18 cellular contexts compared by ENCODE assay signal in genomic region chr2:74767618-74768017, GRCh38.
DNase-seq lines count a peak whose midpoint lies in the region; ATAC-seq and TF ChIP-seq lines count a peak whose summit lies in the region.
"Had no signal": no experiment of that assay in that cellular context is flagged by ENCODE, and none has a peak within 500 bp of the region (broad histone marks: within the 10 kb centered on the region; RNA-seq: fewer than 3 reads in every experiment).

No MANE protein-coding gene starts in this region.

- no peak overlapping the region for H3K4me3 Mint-ChIP-seq in activated naive CD4-positive, alpha-beta T cell treated with anti-CD3 and anti-CD28 coated beads, Interleukin-2, amount 10 ng/mL, durations not matched to agents 7 days and 5 days

- no peaks in the 10 kb centered on the region for H3K9me3 Mint-ChIP-seq in activated naive CD4-positive, alpha-beta T cell treated with anti-CD3 and anti-CD28 coated beads, Interleukin-2, amount 10 ng/mL, durations not matched to agents 7 days and 5 days

- H3K9me2 ChIP-seq in OCI-LY7 (ENCODE audit: insufficient read depth, low read length) = no peaks in the 10 kb centered on the region

- POLR2A ChIA-PET in OCI-LY7 (lab: Charles Lee) = no interaction called here

- H3K4me2 ChIP-seq in BLaER1 (peak overlapping the region; percentile 64), smooth muscle cell (peak overlapping the region; percentile 71), OCI-LY7 (ENCODE audit: low read length) (no peak overlapping the region), mesendoderm (ENCODE audit: low read length) (no peak overlapping the region)

- H3K9ac ChIP-seq in BLaER1 = no peak overlapping the region
- H3K9ac ChIP-seq in smooth muscle cell (ENCODE audit: low read depth) = no peak overlapping the region
- no peak overlapping the region for H3K9ac ChIP-seq in mesendoderm (ENCODE audit: low read length)

- TF ChIP-seq CTCF in smooth muscle cell (IDR thresholded peaks at IDR 0.05; ENCODE audit: borderline replicate concordance, insufficient read depth, poor library complexity, severe bottlenecking) = no peak
- no peak for TF ChIP-seq CTCF in OCI-LY7 (conservative IDR thresholded peaks at IDR 0.05; ENCODE audit: low read length)

- intact Hi-C loops in OCI-LY7 (cut with micrococcal nuclease; ENCODE audit: unreplicated experiment) = no loop called here

- H2BK120ac ChIP-seq in mesendoderm (ENCODE audit: low read depth, low read length) = no peak overlapping the region

- no peak overlapping the region for H3K18ac ChIP-seq in mesendoderm (ENCODE audit: low read length)

- H3K9me3 ChIP-seq in BLaER1 = no peaks in the 10 kb centered on the region; the same call in 1 of the 2 replicates
- H3K9me3 ChIP-seq in smooth muscle cell (replicated peaks; ENCODE audit: low read depth) = no peaks in the 10 kb centered on the region
- H3K9me3 ChIP-seq in OCI-LY7 (ENCODE audit: low read length) = no peaks in the 10 kb centered on the region
- H3K9me3 ChIP-seq: Peyer's patch had no signal

- H4K20me1 ChIP-seq in BLaER1 = no peaks in the 10 kb centered on the region
- no peaks in the 10 kb centered on the region for H4K20me1 ChIP-seq in smooth muscle cell (ENCODE audit: low read depth)
- no peaks in the 10 kb centered on the region for H4K20me1 ChIP-seq in OCI-LY7 (ENCODE audit: insufficient read depth, low read length)

- no peak overlapping the region for H3K56ac ChIP-seq in mesendoderm (ENCODE audit: low read length)

- peaks cover 5% of the 10 kb centered on the region for H3F3A ChIP-seq in smooth muscle cell (ENCODE audit: low read depth)

- H4K5ac ChIP-seq in mesendoderm (ENCODE audit: low read length) = no peak overlapping the region

- H3K36me3 ChIP-seq in BLaER1 (no peaks in the 10 kb centered on the region), smooth muscle cell (ENCODE audit: low read depth) (no peaks in the 10 kb centered on the region), OCI-LY7 (ENCODE audit: insufficient read depth, low read length) (no peaks in the 10 kb centered on the region), mesendoderm (ENCODE audit: control insufficient read depth, insufficient read depth, low read length) (no peaks in the 10 kb centered on the region)
- H3K36me3 ChIP-seq: Peyer's patch had no signal

- H2BK5ac ChIP-seq in mesendoderm (ENCODE audit: low read length) = no peak overlapping the region

- H3K23ac ChIP-seq in mesendoderm (ENCODE audit: low read length) = no peak overlapping the region

- no peak overlapping the region for H3K4me3 ChIP-seq in BLaER1
- no peak overlapping the region for H3K4me3 ChIP-seq in smooth muscle cell
- no peak overlapping the region for H3K4me3 ChIP-seq in OCI-LY7 (ENCODE audit: low read depth, low read length, poor library complexity, severe bottlenecking)
- no peak overlapping the region for H3K4me3 ChIP-seq in mesendoderm (ENCODE audit: low read length)
- H3K4me3 ChIP-seq: Peyer's patch had no signal

- 44% methylated on average over 2 of the region's 2 CpGs for WGBS in smooth muscle cell (ENCODE audit: low lambda C conversion rate)
- WGBS in mesendoderm (ENCODE audit: extremely low coverage, insufficient coverage, low lambda C conversion rate) = no CpG with 5 or more reads among the region's 2 CpGs

- no peaks in the 10 kb centered on the region for H3K79me1 ChIP-seq in mesendoderm (ENCODE audit: low read length)

- H2AFZ ChIP-seq in smooth muscle cell (ENCODE audit: low read depth) (no peak overlapping the region), OCI-LY7 (ENCODE audit: low read length) (no peak overlapping the region)

- peaks cover 8% of the 10 kb centered on the region for H3K27me3 Mint-ChIP-seq in activated naive CD4-positive, alpha-beta T cell treated with anti-CD3 and anti-CD28 coated beads, Interleukin-2, amount 10 ng/mL, durations not matched to agents 7 days and 5 days

- no peaks in the 10 kb centered on the region for H3K27me3 ChIP-seq in BLaER1
- no peaks in the 10 kb centered on the region for H3K27me3 ChIP-seq in smooth muscle cell (ENCODE audit: low read depth)
- no peaks in the 10 kb centered on the region for H3K27me3 ChIP-seq in mesendoderm (ENCODE audit: insufficient read depth, low read length, poor library complexity)
- H3K27me3 ChIP-seq: Peyer's patch had no signal

- no peak overlapping the region for H4K8ac ChIP-seq in mesendoderm (ENCODE audit: low read depth, low read length)

- H3K27ac ChIP-seq in BLaER1 (peak overlapping the region; percentile 19; the same call in 1 of the 2 replicates), smooth muscle cell (ENCODE audit: low read depth) (peak overlapping the region; percentile 73), OCI-LY7 (ENCODE audit: low read depth, low read length, poor library complexity, severe bottlenecking) (no peak overlapping the region), mesendoderm (ENCODE audit: low read depth, low read length) (no peak overlapping the region)
- H3K27ac ChIP-seq: Peyer's patch had no signal

- no peak overlapping the region for H3K27ac Mint-ChIP-seq in activated naive CD4-positive, alpha-beta T cell treated with anti-CD3 and anti-CD28 coated beads, Interleukin-2, amount 10 ng/mL, durations not matched to agents 7 days and 5 days

- no peak for ATAC-seq in GM21717 (IDR thresholded peaks at IDR 0.05; ENCODE audit: unreplicated experiment)

- H3K4me1 ChIP-seq in BLaER1 (peaks cover 76% of the 10 kb centered on the region), smooth muscle cell (ENCODE audit: low read depth) (peaks cover 18% of the 10 kb centered on the region), OCI-LY7 (ENCODE audit: insufficient read depth, low read length, poor library complexity, severe bottlenecking) (no peaks in the 10 kb centered on the region), mesendoderm (ENCODE audit: control insufficient read depth, low read depth, low read length) (peaks cover 2% of the 10 kb centered on the region)

- no peak overlapping the region for H2BK15ac ChIP-seq in mesendoderm (replicated peaks; ENCODE audit: low read depth)

- H3K79me2 ChIP-seq in smooth muscle cell (ENCODE audit: low read depth) (no peaks in the 10 kb centered on the region), OCI-LY7 (ENCODE audit: insufficient read depth, low read depth, low read length) (no peaks in the 10 kb centered on the region), mesendoderm (ENCODE audit: control insufficient read depth, insufficient read depth, low read length) (no peaks in the 10 kb centered on the region)

- no peak overlapping the region for H2AK5ac ChIP-seq in mesendoderm (ENCODE audit: low read length)

- DNase-seq in SW480 (ENCODE audit: low spot score) = peak; percentile 77
- peak; percentile 73 for DNase-seq in kidney tubule cell (ENCODE audit: low spot score)
- DNase-seq in smooth muscle cell (lab: John Stamatoyannopoulos, UW; ENCODE audit: unreplicated experiment) = no peak
- no peak for DNase-seq in OCI-LY7 (ENCODE audit: low spot score)
- no peak for DNase-seq in mesendoderm
- no peak for DNase-seq in activated naive CD4-positive, alpha-beta T cell treated with anti-CD3 and anti-CD28 coated beads, Interleukin-2, amount 10 ng/mL, durations not matched to agents 7 days and 5 days
- DNase-seq: Calu3, DMS79 treated with DMSO at 0.1 percent for 48 hours, GDM1, Karpas-422, NCI-H1930, NCI-H2171, NCI-H446 treated with DMSO at 0.1 percent for 48 hours, NCI-H748 treated with DMSO at 0.1 percent for 48 hours, Peyer's patch, SHP77 had no signal

- peaks cover 14% of the 10 kb centered on the region for H3K4me1 Mint-ChIP-seq in activated naive CD4-positive, alpha-beta T cell treated with anti-CD3 and anti-CD28 coated beads, Interleukin-2, amount 10 ng/mL, durations not matched to agents 7 days and 5 days

- CTCF ChIA-PET in OCI-LY7 (lab: Charles Lee; ENCODE audit: unreplicated experiment) = no interaction called here
- CTCF ChIA-PET in activated naive CD4-positive, alpha-beta T cell treated with anti-CD3 and anti-CD28 coated beads, Interleukin-2, amount 10 ng/mL, durations not matched to agents 7 days and 5 days (lab: Charles Lee) = no interaction called here

- no peaks in the 10 kb centered on the region for H3K36me3 Mint-ChIP-seq in activated naive CD4-positive, alpha-beta T cell treated with anti-CD3 and anti-CD28 coated beads, Interleukin-2, amount 10 ng/mL, durations not matched to agents 7 days and 5 days

- no peak overlapping the region for H3K4ac ChIP-seq in mesendoderm (ENCODE audit: low read depth, low read length)

- no TSS peak for BruUV-seq in OCI-LY7 (replicated peaks; lab: Mats Ljungman, UMichigan)

Comparison
In these comparisons a context has a peak if more than half of its experiments do, and no peak if none do; other contexts are left out.
1. H3K27ac ChIP-seq: peak in BLaER1 (single experiment) and smooth muscle cell (single experiment); none in OCI-LY7 (single experiment) and mesendoderm (single experiment).
2. H3K4me2 ChIP-seq: peak in BLaER1 (single experiment) and smooth muscle cell (single experiment); none in OCI-LY7 (single experiment) and mesendoderm (single experiment).
3. DNase-seq: peak in SW480 (single experiment) and kidney tubule cell (single experiment); none in smooth muscle cell (single experiment), OCI-LY7 (single experiment), mesendoderm (single experiment) and activated naive CD4-positive, alpha-beta T cell treated with anti-CD3 and anti-CD28 coated beads, Interleukin-2, amount 10 ng/mL, durations not matched to agents 7 days and 5 days (single experiment).